8 cellular contexts compared by ENCODE assay signal in the genomic region with DNA sequence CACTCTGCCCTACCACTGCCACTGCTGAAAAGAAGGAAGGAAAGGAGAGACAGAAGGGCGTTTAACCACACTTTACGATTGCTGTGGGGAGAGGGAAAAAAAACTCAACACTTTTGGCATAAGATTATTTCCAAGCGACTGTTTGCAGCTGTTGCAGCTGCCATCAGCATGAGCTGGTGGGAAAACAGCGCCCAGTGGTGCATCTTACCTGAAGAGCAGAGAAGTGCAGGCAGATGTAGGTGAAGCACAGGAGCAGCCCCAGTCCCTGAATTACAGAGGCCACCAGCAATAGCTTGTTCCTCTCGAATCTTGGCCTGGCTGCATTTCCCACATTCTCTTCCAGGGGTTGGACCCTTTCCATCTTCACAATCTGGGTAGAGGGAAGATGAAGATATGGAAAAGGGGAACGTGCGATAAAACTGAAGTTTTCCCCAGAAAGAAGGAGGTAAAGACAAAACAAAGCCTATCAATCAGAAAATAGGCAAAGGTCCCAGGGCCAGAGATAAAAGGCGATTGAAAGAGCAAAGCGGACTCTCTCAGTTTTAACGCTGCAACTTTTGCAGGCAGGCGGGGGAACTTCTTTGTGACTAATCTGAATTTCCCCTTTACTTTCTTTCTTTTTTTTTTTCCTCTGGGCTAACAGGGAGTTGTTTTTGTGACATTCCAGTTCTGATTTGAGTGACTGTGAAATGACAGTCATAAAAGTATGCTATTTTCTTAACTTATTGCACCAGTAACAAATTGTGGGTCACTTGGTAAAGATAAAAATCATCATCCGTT. TPM values are rescaled to one million over a fixed set of nuclear protein-coding genes. Genes with fewer than 3 reads are reported as not detected.
DNase-seq lines count a peak whose midpoint lies in the region; FAIRE-seq and TF ChIP-seq lines count a peak whose summit lies in the region.

A gene with protein sequence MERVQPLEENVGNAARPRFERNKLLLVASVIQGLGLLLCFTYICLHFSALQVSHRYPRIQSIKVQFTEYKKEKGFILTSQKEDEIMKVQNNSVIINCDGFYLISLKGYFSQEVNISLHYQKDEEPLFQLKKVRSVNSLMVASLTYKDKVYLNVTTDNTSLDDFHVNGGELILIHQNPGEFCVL (minus strand): TSS at position 516 of the 780 bp plus-strand sequence. CDS start 155 bp downstream, at position 361.

- intact Hi-C loops in spleen (cut with DNase I; ENCODE audit: low total_unique reads): loop anchor here (10.0 kb wide), 1 partner anchor 462 kb away; no protein-coding TSS in a partner anchor

- DNase-seq in GM19239 (ENCODE audit: insufficient read length, low spot score) (no peak), fibroblast of pulmonary artery (ENCODE audit: low read depth) (peak; percentile 67), spleen (peak; percentile 74), HTR-8/SVneo (ENCODE audit: insufficient read length, low spot score) (no peak), NCI-H2029 (lab: John Stamatoyannopoulos, UW) (no peak), small intestine (no peak), NCI-H1417 (lab: John Stamatoyannopoulos, UW) (no peak)
- peak; percentile 25 for DNase-seq in T-helper 2 cell treated with Interferon-gamma antibody and Interleukin-4, amounts not matched to agents 5 μg/mL and 100 μg/mL, for 36 hours (ENCODE audit: low spot score)

- H3K27ac ChIP-seq in spleen (peak within 1 kb of the TSS in 7 of 8 donors; percentile 3 to 73 (median 55)), small intestine (ENCODE audit: low read depth in 1 of 2, low read length in 1 of 2) (no peak within 1 kb of the TSS)

- H3K27me3 Mint-ChIP-seq in T-helper 2 cell treated with Interferon-gamma antibody and Interleukin-4, amounts not matched to agents 5 μg/mL and 100 μg/mL, for 36 hours (ENCODE audit: low read depth): peaks cover 48% of the 10 kb centered on the region

- H3K9me3 Mint-ChIP-seq in T-helper 2 cell treated with Interferon-gamma antibody and Interleukin-4, amounts not matched to agents 5 μg/mL and 100 μg/mL, for 36 hours: no peaks in the 10 kb centered on the region

- TF ChIP-seq CTCF in fibroblast of pulmonary artery (IDR thresholded peaks at IDR 0.05; ENCODE audit: low read length, missing control alignments): peak; percentile 1
- no peak for TF ChIP-seq CTCF in spleen (IDR thresholded peaks at IDR 0.05 in 8 of 11, conservative IDR thresholded peaks at IDR 0.05 in 3 of 11)

- H3K36me3 ChIP-seq in spleen (no peaks in the 10 kb centered on the region), small intestine (ENCODE audit: control insufficient read depth in 2 of 2, insufficient read depth in 2 of 2, low read length in 2 of 2) (no peaks in the 10 kb centered on the region)

- peak within 1 kb of the TSS; percentile 32 for H3K4me3 Mint-ChIP-seq in T-helper 2 cell treated with Interferon-gamma antibody and Interleukin-4, amounts not matched to agents 5 μg/mL and 100 μg/mL, for 36 hours

- H3K4me1 ChIP-seq in spleen (peaks cover 17 to 57% (median 32%) of the 10 kb centered on the region in 6 donors), small intestine (ENCODE audit: control insufficient read depth in 2 of 2, insufficient read depth in 1 of 2, low read depth in 1 of 2, low read length in 1 of 2) (peaks cover 0 to 3% of the 10 kb centered on the region in 2 donors)

- peaks cover 26% of the 10 kb centered on the region for H3K4me1 Mint-ChIP-seq in T-helper 2 cell treated with Interferon-gamma antibody and Interleukin-4, amounts not matched to agents 5 μg/mL and 100 μg/mL, for 36 hours (ENCODE audit: low read depth)

- H3K27ac Mint-ChIP-seq in T-helper 2 cell treated with Interferon-gamma antibody and Interleukin-4, amounts not matched to agents 5 μg/mL and 100 μg/mL, for 36 hours: peak within 1 kb of the TSS; percentile 29

- H3K9me3 ChIP-seq in spleen (no peaks in the 10 kb centered on the region), small intestine (ENCODE audit: control insufficient read depth, low read depth) (no peaks in the 10 kb centered on the region)

- H3K36me3 Mint-ChIP-seq in T-helper 2 cell treated with Interferon-gamma antibody and Interleukin-4, amounts not matched to agents 5 μg/mL and 100 μg/mL, for 36 hours (ENCODE audit: low read depth): no peaks in the 10 kb centered on the region

- peak within 1 kb of the TSS; percentile 43 for H3K4me3 ChIP-seq in fibroblast of pulmonary artery (replicated peaks; ENCODE audit: low read depth, low read length)
- H3K4me3 ChIP-seq in spleen: peak within 1 kb of the TSS in 1 of 8 donors; percentile 41
- no peak within 1 kb of the TSS for H3K4me3 ChIP-seq in small intestine (ENCODE audit: low read depth in 1 of 2, low read length in 2 of 2)

- FAIRE-seq in GM19239 (lab: Jason Lieb, UNC) (peak; percentile 64), HTR-8/SVneo (lab: Jason Lieb, UNC) (no peak), small intestine (lab: Jason Lieb, UNC) (no peak)

- no peak for TF ChIP-seq POLR2A in spleen (IDR thresholded peaks at IDR 0.05)

- H3K27me3 ChIP-seq in spleen (replicated peaks in 1 of 7) (no peaks in the 10 kb centered on the region), small intestine (ENCODE audit: control insufficient read depth in 2 of 2, insufficient read depth in 2 of 2, low read length in 2 of 2) (no peaks in the 10 kb centered on the region)

- 18 to 23% (median 19%) methylated on average over 12 of the region's 12 CpGs for WGBS in spleen, 5 donors
- WGBS in small intestine, 3 donors: 17 to 23% (median 23%) methylated on average over 12 of the region's 12 CpGs

RNA-seq across cellular contexts. Expression of the gene that starts here (rescaled TPM):
- total RNA-seq in spleen: 10 to 100 TPM in 1 of 7 donors, 1 to 10 TPM in 6; 3.7 to 11.0 (median 5.3) TPM
- 1 to 10 TPM; 1.4 to 4.5 (median 3.0) TPM for polyA plus RNA-seq in spleen
- polyA plus RNA-seq in small intestine: under 1 TPM in 1 of 3 donors, not detected in 2; 0.22 TPM

Comparison
In these comparisons a context has a peak if more than half of its experiments do, and no peak if none do; other contexts are left out.
1. DNase-seq: peak in T-helper 2 cell treated with Interferon-gamma antibody and Interleukin-4, amounts not matched to agents 5 μg/mL and 100 μg/mL, for 36 hours (single experiment), fibroblast of pulmonary artery (single experiment) and spleen (single experiment); none in GM19239 (single experiment), HTR-8/SVneo (single experiment), NCI-H2029 (single experiment), small intestine (single experiment) and NCI-H1417 (0 of 3).
2. H3K27ac ChIP-seq: peak in spleen (7 of 8); none in small intestine (0 of 2).